18 cellular contexts compared by ENCODE assay signal in the genomic region with DNA sequence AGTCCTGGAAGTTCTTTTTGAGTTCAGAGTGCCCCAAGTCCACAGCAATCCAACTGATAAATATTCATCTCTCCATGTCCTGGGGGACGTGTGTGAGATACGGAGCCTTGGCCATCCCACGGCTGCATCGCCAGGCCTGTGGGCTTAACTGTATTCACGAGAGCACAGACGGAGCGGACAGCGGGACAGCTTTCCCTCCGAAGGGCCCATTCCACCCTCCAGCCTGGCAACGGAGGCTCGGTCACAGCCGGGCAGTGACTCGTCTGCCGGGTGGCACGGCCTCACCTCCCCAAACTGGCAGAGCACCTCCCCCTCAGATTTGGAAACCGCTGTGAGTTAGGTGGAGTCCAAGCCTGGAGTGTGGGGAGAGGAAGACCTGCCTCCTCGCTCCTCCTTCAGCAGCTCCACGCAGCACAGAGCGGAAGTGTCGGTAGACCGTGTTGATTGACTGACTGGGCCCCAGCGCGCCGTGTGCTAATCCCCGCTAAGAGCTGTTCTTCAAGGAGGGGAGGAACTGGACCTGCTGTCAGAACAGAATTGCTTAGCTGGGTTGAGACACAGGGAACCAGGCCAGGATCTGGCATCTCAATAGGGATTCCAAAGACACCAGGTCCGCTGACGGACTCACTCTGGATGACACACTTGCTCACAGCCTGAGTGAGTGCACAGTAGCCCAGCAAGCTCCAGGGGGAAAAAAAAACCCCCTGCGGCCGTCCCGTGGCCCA. TPM values are rescaled to one million over a fixed set of nuclear protein-coding genes. Genes with fewer than 3 reads are reported as not detected.
DNase-seq lines count a peak whose midpoint lies in the region; ATAC-seq and TF ChIP-seq lines count a peak whose summit lies in the region.
"Had no signal": no experiment of that assay in that cellular context is flagged by ENCODE, and none has a peak within 500 bp of the region (broad histone marks: within the 10 kb centered on the region; RNA-seq: fewer than 3 reads in every experiment).

No MANE protein-coding gene starts in this region.

- H2BK15ac ChIP-seq in neuronal stem cell (ENCODE audit: low read length), result peak overlapping the region; percentile 35

- H3K27me3 Mint-ChIP-seq in endodermal cell (ENCODE audit: insufficient read depth) (peaks cover 58% of the 10 kb centered on the region), natural killer cell (ENCODE audit: low read depth in 2 of 2) (peaks cover 27 to 31% of the 10 kb centered on the region in 2 donors)

- H3K4ac ChIP-seq in neuronal stem cell (ENCODE audit: low read length), result no peak overlapping the region

- no peak overlapping the region for H4K8ac ChIP-seq in neuronal stem cell (ENCODE audit: low read depth, low read length)

- no peak overlapping the region for H3K4me2 ChIP-seq in neuronal stem cell (ENCODE audit: insufficient read depth, low read length, poor library complexity, severe bottlenecking)
- H3K4me2 ChIP-seq: KMS-11, SK-N-SH had no signal

- H3K79me1 ChIP-seq in neuronal stem cell (ENCODE audit: low read depth, low read length), result no peaks in the 10 kb centered on the region

- H2BK12ac ChIP-seq in neuronal stem cell (ENCODE audit: low read length), result no peak overlapping the region

- H3K9me3 Mint-ChIP-seq in endodermal cell (peaks cover 2% of the 10 kb centered on the region), natural killer cell (no peaks in the 10 kb centered on the region)

- TF ChIP-seq CTCF in right atrium auricular region (IDR thresholded peaks at IDR 0.05) (no peak), endodermal cell (conservative IDR thresholded peaks at IDR 0.05) (no peak), testis (IDR thresholded peaks at IDR 0.05) (no peak), WERI-Rb-1 (IDR thresholded peaks at IDR 0.05; ENCODE audit: low read depth, low read length) (no peak), natural killer cell (IDR thresholded peaks at IDR 0.05) (no peak)

- H3K4me1 ChIP-seq in right atrium auricular region, result no peaks in the 10 kb centered on the region
- H3K4me1 ChIP-seq in endodermal cell (ENCODE audit: control insufficient read depth, insufficient read depth, low read length), result no peaks in the 10 kb centered on the region
- H3K4me1 ChIP-seq in neuronal stem cell (ENCODE audit: control insufficient read depth in 2 of 2, insufficient read depth in 1 of 2, low read depth in 1 of 2, low read length in 2 of 2), result no peaks in the 10 kb centered on the region
- H3K4me1 ChIP-seq in testis, result peaks cover 6% of the 10 kb centered on the region

- H3K4me3 Mint-ChIP-seq in endodermal cell, result no peak overlapping the region
- H3K4me3 Mint-ChIP-seq in natural killer cell, result no peak overlapping the region
- H3K4me3 Mint-ChIP-seq: CD4-positive, CD25-positive, alpha-beta regulatory T cell; H9 had no signal

- H4K91ac ChIP-seq in neuronal stem cell (ENCODE audit: low read depth, low read length, poor library complexity), result no peak overlapping the region

- H3K27ac ChIP-seq in right atrium auricular region (no peak overlapping the region), endodermal cell (ENCODE audit: low read depth, low read length) (no peak overlapping the region), neuronal stem cell (replicated peaks; ENCODE audit: low read length) (no peak overlapping the region), testis (no peak overlapping the region), WERI-Rb-1 (no peak overlapping the region)
- H3K27ac ChIP-seq: KMS-11 had no signal

- peak overlapping the region; percentile 36 for H3K23ac ChIP-seq in neuronal stem cell (ENCODE audit: low read depth, low read length, poor library complexity)

- H3K4me1 Mint-ChIP-seq in endodermal cell (peaks cover 2% of the 10 kb centered on the region), natural killer cell (peaks cover 6 to 12% of the 10 kb centered on the region in 2 donors)

- H3K4me3 ChIP-seq in right atrium auricular region (no peak overlapping the region), endodermal cell (ENCODE audit: low read length) (no peak overlapping the region), neuronal stem cell (ENCODE audit: low read length in 2 of 2) (no peak overlapping the region), testis (peak overlapping the region; percentile 6 to 41), WERI-Rb-1 (ENCODE audit: low read depth, low read length) (no peak overlapping the region)

- H3K36me3 ChIP-seq in right atrium auricular region (no peaks in the 10 kb centered on the region), endodermal cell (ENCODE audit: control insufficient read depth, insufficient read depth, low read length) (no peaks in the 10 kb centered on the region), neuronal stem cell (replicated peaks in 1 of 2; ENCODE audit: control insufficient read depth in 2 of 2, insufficient read depth in 2 of 2, low read length in 2 of 2) (no peaks in the 10 kb centered on the region), testis (ENCODE audit: low read depth, missing control alignments) (no peaks in the 10 kb centered on the region), WERI-Rb-1 (no peaks in the 10 kb centered on the region)

- H3K27ac Mint-ChIP-seq in endodermal cell (no peak overlapping the region), natural killer cell (no peak overlapping the region)
- H3K27ac Mint-ChIP-seq: CD4-positive, CD25-positive, alpha-beta regulatory T cell; H9 had no signal

- peaks cover 10 to 12% of the 10 kb centered on the region in 2 donors for H3K27me3 ChIP-seq in right atrium auricular region
- H3K27me3 ChIP-seq in endodermal cell (ENCODE audit: control insufficient read depth, insufficient read depth, low read length, poor library complexity, severe bottlenecking), result peaks cover 44% of the 10 kb centered on the region
- peaks cover 3 to 22% (median 11%) of the 10 kb centered on the region in 3 experiments for H3K27me3 ChIP-seq in neuronal stem cell (ENCODE audit: control insufficient read depth in 3 of 3, insufficient read depth in 3 of 3, low read depth in 1 of 3, low read length in 3 of 3)
- H3K27me3 ChIP-seq in testis, result no peaks in the 10 kb centered on the region
- peaks cover 55% of the 10 kb centered on the region for H3K27me3 ChIP-seq in WERI-Rb-1 (ENCODE audit: insufficient read depth, low read depth, severe bottlenecking)

- TF ChIP-seq POLR2A in testis (IDR thresholded peaks at IDR 0.05), result no peak

- DNase-seq in cardiac septum (ENCODE audit: low spot score) (peak; percentile 55), right atrium auricular region (ENCODE audit: low spot score) (no peak), endodermal cell (peak; percentile 40), neuronal stem cell (ENCODE audit: low spot score) (no peak), testis (no peak), WERI-Rb-1 (no peak), natural killer cell (no peak), cerebellar nuclear complex (lab: John Stamatoyannopoulos, UW) (no peak)
- DNase-seq: CD4-positive, CD25-positive, alpha-beta regulatory T cell; H9; MM.1S; NCI-H1417; NCI-H1694; NCI-H2029 treated with DMSO at 0.1 percent for 48 hours; NCI-H446 treated with DMSO at 0.1 percent for 48 hours; SK-N-SH had no signal

- no peak for ATAC-seq in natural killer cell

- intact Hi-C loops in cardiac septum (cut with DNase I), result no loop called here
- intact Hi-C loops in testis (cut with DNase I; ENCODE audit: low total_unique reads), result no loop called here
- intact Hi-C loops in natural killer cell (cut with micrococcal nuclease), result no loop called here

- H2AK5ac ChIP-seq in neuronal stem cell (ENCODE audit: low read depth, low read length), result peak overlapping the region; percentile 39

- H3K18ac ChIP-seq in neuronal stem cell (ENCODE audit: low read length), result peak overlapping the region; percentile 64

- no peaks in the 10 kb centered on the region for H3K36me3 Mint-ChIP-seq in endodermal cell (ENCODE audit: low read depth)
- H3K36me3 Mint-ChIP-seq in natural killer cell, result no peaks in the 10 kb centered on the region
- H3K36me3 Mint-ChIP-seq: CD4-positive, CD25-positive, alpha-beta regulatory T cell had no signal

- WGBS in endodermal cell (ENCODE audit: insufficient coverage in 1 of 2, insufficient read length in 1 of 2), 2 experiments, result 91 to 96% methylated on average over 22 to 30 of the region's 30 CpGs
- no CpG with 5 or more reads among the region's 30 CpGs for WGBS in neuronal stem cell (ENCODE audit: extremely low coverage in 2 of 2, insufficient read length in 2 of 2, insufficient replicate concordance in 1 of 2), 2 donors
- WGBS in testis, 2 donors, result 48 to 64% methylated on average over 18 to 30 of the region's 30 CpGs

- no peak overlapping the region for H2AFZ ChIP-seq in neuronal stem cell (ENCODE audit: low read length)

- H2BK120ac ChIP-seq in neuronal stem cell (ENCODE audit: low read depth, low read length), result no peak overlapping the region

- H3K9me3 ChIP-seq in right atrium auricular region, result peaks cover 0 to 6% of the 10 kb centered on the region in 2 donors
- H3K9me3 ChIP-seq in endodermal cell (ENCODE audit: control insufficient read depth, low read length), result no peaks in the 10 kb centered on the region
- H3K9me3 ChIP-seq in neuronal stem cell (replicated peaks in 1 of 2; ENCODE audit: control insufficient read depth in 2 of 2, insufficient read depth in 1 of 2, low read depth in 1 of 2, low read length in 2 of 2), result no peaks in the 10 kb centered on the region
- no peaks in the 10 kb centered on the region for H3K9me3 ChIP-seq in testis
- no peaks in the 10 kb centered on the region for H3K9me3 ChIP-seq in WERI-Rb-1 (ENCODE audit: severe bottlenecking)
- H3K9me3 ChIP-seq: SK-N-SH had no signal

- H2BK5ac ChIP-seq in neuronal stem cell (ENCODE audit: low read length), result no peak overlapping the region

- H3K9ac ChIP-seq in endodermal cell (ENCODE audit: extremely low read depth, low read length, poor library complexity, severe bottlenecking), result no peak overlapping the region
- no peak overlapping the region for H3K9ac ChIP-seq in neuronal stem cell (ENCODE audit: low read depth, low read length, poor library complexity)
- H3K9ac ChIP-seq: KMS-11, SK-N-SH had no signal

- peak overlapping the region; percentile 40 for H3K14ac ChIP-seq in neuronal stem cell (ENCODE audit: low read length)

RNA-seq across cellular contexts. Expression of a gene that starts 10.9 kb away (rescaled TPM):
- 0.43 TPM for total RNA-seq in cardiac septum
- total RNA-seq in right atrium auricular region, result under 1 TPM in 1 of 2 donors, not detected in 1; 0.55 TPM
- under 1 TPM in 1 of 2 donors, not detected in 1; 0.11 TPM for total RNA-seq in endodermal cell
- polyA plus RNA-seq in endodermal cell (2013, experiment 1 of 2), result 0.43 TPM
- polyA plus RNA-seq in endodermal cell (2013, experiment 2 of 2), result 0.46 TPM
- not detected for polyA plus RNA-seq in neuronal stem cell (2013, experiment 1 of 2)
- polyA plus RNA-seq in neuronal stem cell (2013, experiment 2 of 2), result not detected
- total RNA-seq in testis, result 1 to 10 TPM; 3.3 to 4.7 TPM
- 1.2 TPM for polyA plus RNA-seq in testis (ENCODE audit: insufficient read depth, low read depth, low replicate concordance)
- total RNA-seq in natural killer cell, result not detected
- total RNA-seq: A172; CD4-positive, CD25-positive, alpha-beta regulatory T cell; H9 had no signal
- polyA plus RNA-seq: CD4-positive, CD25-positive, alpha-beta regulatory T cell; SK-N-SH had no signal

Comparison
In these comparisons a context has a peak if more than half of its experiments do, and no peak if none do; other contexts are left out.
1. DNase-seq: peak in cardiac septum (single experiment) and endodermal cell (single experiment); none in right atrium auricular region (single experiment), neuronal stem cell (single experiment), testis (single experiment), WERI-Rb-1 (single experiment), natural killer cell (single experiment) and cerebellar nuclear complex (0 of 2).
2. H3K4me3 ChIP-seq: peak in testis (2 of 2); none in right atrium auricular region (0 of 2), endodermal cell (single experiment), neuronal stem cell (0 of 2) and WERI-Rb-1 (single experiment).